In genomic region chr16:86610779-86611516, GRCh38 we compare ENCODE assay signal across 22 cellular contexts. TPM values are rescaled to one million over a fixed set of nuclear protein-coding genes. Genes with fewer than 3 reads are reported as not detected.
A peak's percentile ranks its signal among the peaks of the same experiment; 100 is the strongest.
DNase-seq lines count a peak whose midpoint lies in the region; ATAC-seq, FAIRE-seq and TF ChIP-seq lines count a peak whose summit lies in the region.
"Had no signal": no experiment of that assay in that cellular context is flagged by ENCODE, and none has a peak within 500 bp of the region (broad histone marks: within the 10 kb centered on the region; RNA-seq: fewer than 3 reads in every experiment).

No MANE protein-coding gene starts in this region.

- 5% methylated on average over 5 of the region's 17 CpGs for WGBS in HepG2 (ENCODE audit: low lambda C conversion rate)

- no peak overlapping the region for H3K27ac ChIP-seq in HEK293 (ENCODE audit: extremely low read depth, low read depth, low read length)
- H3K27ac ChIP-seq in coronary artery: peak overlapping the region; percentile 87 to 97
- no peak overlapping the region for H3K27ac ChIP-seq in HepG2 (ENCODE audit: extremely low read length, insufficient read depth, low read length)
- H3K27ac ChIP-seq in skeletal muscle tissue (ENCODE audit: low read depth, low read length): peak overlapping the region; percentile 18
- H3K27ac ChIP-seq: C4-2B, left lung, VCaP had no signal

- TF ChIP-seq EP300 in HepG2 (IDR thresholded peaks at IDR 0.05; ENCODE audit: low read depth in 2 of 2, low read length in 2 of 2) (no peak), HepG2 (CRISPR knock-in tag; IDR thresholded peaks at IDR 0.05; ENCODE audit: borderline replicate concordance) (no peak)

- no peaks in the 10 kb centered on the region for H4K20me1 ChIP-seq in HepG2 (ENCODE audit: insufficient read depth, low read length)

- BruUV-seq in HepG2 (replicated peaks; lab: Mats Ljungman, UMichigan): no TSS peak

- POLR2A ChIA-PET in HEK293 (lab: Yijun Ruan, JAX): no interaction called here
- POLR2A ChIA-PET in HepG2 (lab: Yijun Ruan, JAX): no interaction called here

- peak overlapping the region; percentile 6; the same call in 1 of the 2 replicates for H3K4me2 ChIP-seq in HepG2 (ENCODE audit: low read depth, low read length)

- no peak for DNase-seq in coronary artery (ENCODE audit: low spot score)
- no peak for DNase-seq in HepG2 (ENCODE audit: low spot score)
- DNase-seq in foreskin melanocyte: no peak
- DNase-seq in NCI-H2081 (lab: John Stamatoyannopoulos, UW): no peak
- DNase-seq: ACHN; activated CD4-positive, alpha-beta T cell treated with anti-CD3 and anti-CD28 coated beads, Interleukin-2, amount 10 ng/mL, durations not matched to agents 7 days and 5 days; endodermal cell; H7; left lung; NCI-H524 treated with DMSO at 0.1 percent for 48 hours; stimulated activated CD4-positive, alpha-beta T cell treated with anti-CD3 and anti-CD28 coated beads, Interleukin-4, amount 100 ng/mL, for 4 hours had no signal

- intact Hi-C loops in HepG2 (cut with micrococcal nuclease; ENCODE audit: unreplicated experiment): no loop called here

- TF ChIP-seq POLR2A in HepG2 (IDR thresholded peaks at IDR 0.05; ENCODE audit: insufficient read depth in 1 of 2, low read depth in 2 of 2, low read length in 2 of 2): no peak

- in situ Hi-C loops in HepG2 (cut with HindIII; ENCODE audit: extremely low pct_ligation_motif_present, low pct_unique_long_range_greater_than_20kb): no loop called here

- TF ChIP-seq CTCF in HEK293 (tag by site-specific recombination; IDR thresholded peaks at IDR 0.05) (no peak), coronary artery (IDR thresholded peaks at IDR 0.05) (no peak), HepG2 (CRISPR knock-in tag; IDR thresholded peaks at IDR 0.05) (no peak)

- CTCF ChIA-PET in HEK293 (lab: Yijun Ruan, JAX) (no interaction called here), HepG2 (lab: Yijun Ruan, JAX; ENCODE audit: low intra/inter-chr PET ratio, low total read pairs) (no interaction called here)

- H3K9ac ChIP-seq in HepG2 (ENCODE audit: insufficient read depth, low read depth, low read length) (no peak overlapping the region), skeletal muscle tissue (ENCODE audit: low read depth in 1 of 3, low read length in 3 of 3) (no peak overlapping the region)

- H3K9me3 ChIP-seq in HEK293 (ENCODE audit: control insufficient read depth, insufficient read depth, low read depth, low read length): no peaks in the 10 kb centered on the region
- no peaks in the 10 kb centered on the region for H3K9me3 ChIP-seq in HepG2 (ENCODE audit: low read length)
- H3K9me3 ChIP-seq in skeletal muscle tissue (ENCODE audit: control insufficient read depth in 3 of 3, low read length in 3 of 3): no peaks in the 10 kb centered on the region
- H3K9me3 ChIP-seq: left lung, tibial nerve had no signal

- H3K4me3 ChIP-seq in HEK293 (ENCODE audit: low read depth, low read length) (no peak overlapping the region), coronary artery (peak overlapping the region; percentile 54), HepG2 (replicated peaks in 1 of 3; ENCODE audit: insufficient read depth in 1 of 3, low read depth in 2 of 3, low read length in 3 of 3) (no peak overlapping the region; a peak in 1 of 6 replicates), skeletal muscle tissue (ENCODE audit: low read length in 3 of 3) (peak overlapping the region in 1 of 3 donors; percentile 35)
- H3K4me3 ChIP-seq: left lung, tibial nerve had no signal

- FAIRE-seq in HepG2 (lab: Jason Lieb, UNC): no peak
- FAIRE-seq: RCC 7860 had no signal

- ATAC-seq in HepG2: peak; percentile 78
- no peak for ATAC-seq in HG03442 (IDR thresholded peaks at IDR 0.05; ENCODE audit: unreplicated experiment)
- no peak for ATAC-seq in GM21528 (IDR thresholded peaks at IDR 0.05; ENCODE audit: low FRiP score, unreplicated experiment)
- ATAC-seq: activated T-helper 17 cell treated with anti-CD3 and anti-CD28 coated beads, Interleukin-2, amount 50 U/mL, for 72 hours; left lung had no signal

- no peak overlapping the region for H2AFZ ChIP-seq in HepG2 (ENCODE audit: low read length)

- H3K36me3 ChIP-seq in HEK293 (ENCODE audit: control insufficient read depth in 2 of 2, insufficient read depth in 1 of 2, low read length in 2 of 2) (no peaks in the 10 kb centered on the region), HepG2 (replicated peaks in 1 of 2; ENCODE audit: control insufficient read depth in 1 of 2, insufficient read depth in 2 of 2, low read length in 2 of 2) (no peaks in the 10 kb centered on the region), skeletal muscle tissue (ENCODE audit: control insufficient read depth in 3 of 3, insufficient read depth in 3 of 3, low read length in 3 of 3) (no peaks in the 10 kb centered on the region)
- H3K36me3 ChIP-seq: left lung, tibial nerve had no signal

- no peak for TF ChIP-seq RAD21 in HepG2 (CRISPR knock-in tag; IDR thresholded peaks at IDR 0.05)

- H3K4me1 ChIP-seq in HEK293 (ENCODE audit: control insufficient read depth, insufficient read depth, low read length): no peaks in the 10 kb centered on the region
- H3K4me1 ChIP-seq in HepG2 (ENCODE audit: insufficient read depth, low read length): peaks cover 13% of the 10 kb centered on the region
- peaks cover 21 to 43% (median 33%) of the 10 kb centered on the region in 3 donors for H3K4me1 ChIP-seq in skeletal muscle tissue (ENCODE audit: control insufficient read depth in 3 of 3, insufficient read depth in 3 of 3, low read length in 3 of 3)
- H3K4me1 ChIP-seq: left lung had no signal

- H3K79me2 ChIP-seq in HepG2 (ENCODE audit: insufficient read depth, low read length): no peaks in the 10 kb centered on the region

- H3K27me3 ChIP-seq in HepG2 (ENCODE audit: control insufficient read depth in 1 of 2, insufficient read depth in 2 of 2, low read length in 2 of 2): peaks cover 4 to 30% of the 10 kb centered on the region in 2 experiments; a peak in 4 of 5 replicates
- H3K27me3 ChIP-seq in skeletal muscle tissue (ENCODE audit: control insufficient read depth in 3 of 3, insufficient read depth in 3 of 3, low read length in 3 of 3): peaks cover 0 to 10% (median 4%) of the 10 kb centered on the region in 3 donors

RNA-seq across cellular contexts. Expression of gene FOXL1, which starts 32.6 kb away (rescaled TPM):
- total RNA-seq in HepG2 (2016; rRNA removed; fragmentation: Illumina TruSeq; extraction: Trizol) (not detected in 2 replicates), skeletal muscle tissue (under 0.01 TPM)
- not detected in 2 replicates for total RNA-seq in HepG2 (2016; cell fraction: cytosol; rRNA removed; fragmentation: Illumina TruSeq; extraction: Trizol; ENCODE audit: low read depth)
- total RNA-seq in HepG2 (2016; cell fraction: insoluble cytoplasmic fraction; rRNA removed; fragmentation: Illumina TruSeq; extraction: Trizol): not detected in 2 replicates
- total RNA-seq in HepG2 (2016; cell fraction: membrane; rRNA removed; fragmentation: Illumina TruSeq; extraction: Trizol): not detected in 2 replicates
- total RNA-seq in HepG2 (2016; cell fraction: nucleus; rRNA removed; fragmentation: Illumina TruSeq; extraction: Trizol): not detected in 2 replicates
- not detected in 2 replicates for polyA plus RNA-seq in HepG2 (2011; rRNA removed)
- polyA plus RNA-seq in HepG2 (2011; cell fraction: cytosol; rRNA removed): 0.01 TPM in 1 of 2 replicates, not detected in the other
- not detected in 2 replicates for polyA plus RNA-seq in HepG2 (2011; cell fraction: nucleus; rRNA removed)
- not detected in 2 replicates for polyA plus RNA-seq in HepG2 (2012)
- not detected in 2 replicates for polyA plus RNA-seq in HepG2 (2016; cell fraction: cytosol; fragmentation: Illumina TruSeq; extraction: Trizol; ENCODE audit: low read depth)
- polyA plus RNA-seq in HepG2 (2016; cell fraction: insoluble cytoplasmic fraction; fragmentation: Illumina TruSeq; extraction: Trizol; ENCODE audit: low read depth): not detected in 2 replicates
- polyA plus RNA-seq in HepG2 (2016; cell fraction: membrane; fragmentation: Illumina TruSeq; extraction: Trizol; ENCODE audit: low read depth): not detected in 2 replicates
- polyA plus RNA-seq in HepG2 (2016; cell fraction: nucleus; fragmentation: Illumina TruSeq; extraction: Trizol; ENCODE audit: insufficient read depth, low read depth): not detected in 2 replicates
- polyA minus RNA-seq in HepG2 (2011; rRNA and poly(A)+ RNA removed; ENCODE audit: low replicate concordance): 1.1 TPM in 1 of 2 replicates, not detected in the other
- polyA minus RNA-seq in HepG2 (2011; cell fraction: cytosol; rRNA and poly(A)+ RNA removed): not detected in 2 replicates
- polyA minus RNA-seq in HepG2 (2011; cell fraction: nucleus; rRNA and poly(A)+ RNA removed): not detected in 2 replicates
- total RNA-seq: activated CD4-positive, alpha-beta T cell treated with anti-CD3 and anti-CD28 coated beads, Interleukin-2, amount 10 ng/mL, durations not matched to agents 7 days and 5 days; activated T-helper 17 cell treated with anti-CD3 and anti-CD28 coated beads, Interleukin-2, amount 50 U/mL, for 72 hours; progenitor cell of endocrine pancreas had no signal

RNA-seq across cellular contexts. Expression of gene FOXC2, which starts 44.3 kb away (rescaled TPM):
- total RNA-seq in HepG2 (2016; rRNA removed; fragmentation: Illumina TruSeq; extraction: Trizol): not detected in 2 replicates
- not detected in 2 replicates for total RNA-seq in HepG2 (2016; cell fraction: cytosol; rRNA removed; fragmentation: Illumina TruSeq; extraction: Trizol; ENCODE audit: low read depth)
- not detected in 2 replicates for total RNA-seq in HepG2 (2016; cell fraction: insoluble cytoplasmic fraction; rRNA removed; fragmentation: Illumina TruSeq; extraction: Trizol)
- not detected in 2 replicates for total RNA-seq in HepG2 (2016; cell fraction: membrane; rRNA removed; fragmentation: Illumina TruSeq; extraction: Trizol)
- total RNA-seq in HepG2 (2016; cell fraction: nucleus; rRNA removed; fragmentation: Illumina TruSeq; extraction: Trizol): not detected in 2 replicates
- polyA plus RNA-seq in HepG2 (2011; rRNA removed): 0.05 TPM in 1 of 2 replicates, not detected in the other
- not detected in 2 replicates for polyA plus RNA-seq in HepG2 (2011; cell fraction: cytosol; rRNA removed)
- polyA plus RNA-seq in HepG2 (2011; cell fraction: nucleus; rRNA removed): 0.26 and 0.31 TPM in 2 replicates
- polyA plus RNA-seq in HepG2 (2012): 0.08 TPM in 1 of 2 replicates, not detected in the other
- not detected in 2 replicates for polyA plus RNA-seq in HepG2 (2016; cell fraction: cytosol; fragmentation: Illumina TruSeq; extraction: Trizol; ENCODE audit: low read depth)
- polyA plus RNA-seq in HepG2 (2016; cell fraction: insoluble cytoplasmic fraction; fragmentation: Illumina TruSeq; extraction: Trizol; ENCODE audit: low read depth): not detected in 2 replicates
- not detected in 2 replicates for polyA plus RNA-seq in HepG2 (2016; cell fraction: membrane; fragmentation: Illumina TruSeq; extraction: Trizol; ENCODE audit: low read depth)
- polyA plus RNA-seq in HepG2 (2016; cell fraction: nucleus; fragmentation: Illumina TruSeq; extraction: Trizol; ENCODE audit: insufficient read depth, low read depth): not detected in 2 replicates
- 0.82 TPM in 1 of 2 replicates, not detected in the other for polyA minus RNA-seq in HepG2 (2011; rRNA and poly(A)+ RNA removed; ENCODE audit: low replicate concordance)
- not detected in 2 replicates for polyA minus RNA-seq in HepG2 (2011; cell fraction: cytosol; rRNA and poly(A)+ RNA removed)
- 0.13 TPM in 1 of 2 replicates, not detected in the other for polyA minus RNA-seq in HepG2 (2011; cell fraction: nucleus; rRNA and poly(A)+ RNA removed)
- under 0.01 TPM for total RNA-seq in skeletal muscle tissue
- total RNA-seq: activated CD4-positive, alpha-beta T cell treated with anti-CD3 and anti-CD28 coated beads, Interleukin-2, amount 10 ng/mL, durations not matched to agents 7 days and 5 days; activated T-helper 17 cell treated with anti-CD3 and anti-CD28 coated beads, Interleukin-2, amount 50 U/mL, for 72 hours; progenitor cell of endocrine pancreas had no signal
- polyA plus RNA-seq: neural cell had no signal

RNA-seq across cellular contexts. Expression of gene MTHFSD, which starts 55.9 kb away (rescaled TPM):
- total RNA-seq in HepG2 (2016; rRNA removed; fragmentation: Illumina TruSeq; extraction: Trizol) (8.9 and 16.3 TPM in 2 replicates), skeletal muscle tissue (12.5 TPM)
- 3.0 and 3.2 TPM in 2 replicates for total RNA-seq in HepG2 (2016; cell fraction: cytosol; rRNA removed; fragmentation: Illumina TruSeq; extraction: Trizol; ENCODE audit: low read depth)
- 9.5 and 14.5 TPM in 2 replicates for total RNA-seq in HepG2 (2016; cell fraction: insoluble cytoplasmic fraction; rRNA removed; fragmentation: Illumina TruSeq; extraction: Trizol)
- total RNA-seq in HepG2 (2016; cell fraction: membrane; rRNA removed; fragmentation: Illumina TruSeq; extraction: Trizol): 6.0 and 6.1 TPM in 2 replicates
- 21.7 and 25.7 TPM in 2 replicates for total RNA-seq in HepG2 (2016; cell fraction: nucleus; rRNA removed; fragmentation: Illumina TruSeq; extraction: Trizol)
- 14.2 and 15.8 TPM in 2 replicates for polyA plus RNA-seq in HepG2 (2011; rRNA removed)
- polyA plus RNA-seq in HepG2 (2011; cell fraction: cytosol; rRNA removed): 5.8 and 6.4 TPM in 2 replicates
- polyA plus RNA-seq in HepG2 (2011; cell fraction: nucleus; rRNA removed): 85.9 and 86.6 TPM in 2 replicates
- 8.3 and 11.3 TPM in 2 replicates for polyA plus RNA-seq in HepG2 (2012)
- polyA plus RNA-seq in HepG2 (2016; cell fraction: cytosol; fragmentation: Illumina TruSeq; extraction: Trizol; ENCODE audit: low read depth): 1.9 and 2.3 TPM in 2 replicates
- polyA plus RNA-seq in HepG2 (2016; cell fraction: insoluble cytoplasmic fraction; fragmentation: Illumina TruSeq; extraction: Trizol; ENCODE audit: low read depth): 9.8 and 13.1 TPM in 2 replicates
- polyA plus RNA-seq in HepG2 (2016; cell fraction: membrane; fragmentation: Illumina TruSeq; extraction: Trizol; ENCODE audit: low read depth): 4.8 and 5.1 TPM in 2 replicates
- polyA plus RNA-seq in HepG2 (2016; cell fraction: nucleus; fragmentation: Illumina TruSeq; extraction: Trizol; ENCODE audit: insufficient read depth, low read depth): 28.2 and 29.9 TPM in 2 replicates
- 27.7 and 27.8 TPM in 2 replicates for polyA minus RNA-seq in HepG2 (2011; rRNA and poly(A)+ RNA removed; ENCODE audit: low replicate concordance)
- 5.9 and 9.4 TPM in 2 replicates for polyA minus RNA-seq in HepG2 (2011; cell fraction: cytosol; rRNA and poly(A)+ RNA removed)
- 76.5 and 82.9 TPM in 2 replicates for polyA minus RNA-seq in HepG2 (2011; cell fraction: nucleus; rRNA and poly(A)+ RNA removed)

Comparison
In these comparisons a context has a peak if more than half of its experiments do, and no peak if none do; other contexts are left out.
1. H3K27ac ChIP-seq: peak in coronary artery (2 of 2) and skeletal muscle tissue (single experiment); none in HEK293 (single experiment) and HepG2 (single experiment).
2. Of the 63 proteins assayed by ChIP-seq in both HepG2 and HEK293: peak only in HepG2: ZNF292; only in HEK293: none; in both: none; in neither: 62.